8 cellular contexts compared by ENCODE assay signal in genomic region chr6:108561742-108562502, GRCh38. TPM values are rescaled to one million over a fixed set of nuclear protein-coding genes. Genes with fewer than 3 reads are reported as not detected.
A peak's percentile ranks its signal among the peaks of the same experiment; 100 is the strongest.
DNase-seq lines count a peak whose midpoint lies in the region; ATAC-seq and TF ChIP-seq lines count a peak whose summit lies in the region.

No MANE protein-coding gene starts in this region.

- H3K4me3 ChIP-seq in AG10803 (ENCODE audit: low read length) (peak overlapping the region; percentile 89), iPS-18c (ENCODE audit: insufficient read depth, low read depth, low read length) (peak overlapping the region; percentile 89), smooth muscle cell (peak overlapping the region; percentile 100)

- no peaks in the 10 kb centered on the region for H3K36me3 ChIP-seq in smooth muscle cell (ENCODE audit: low read depth)

- peaks cover 55% of the 10 kb centered on the region for H4K20me1 ChIP-seq in smooth muscle cell (ENCODE audit: low read depth)

- H2AFZ ChIP-seq in smooth muscle cell (ENCODE audit: low read depth), result no peak overlapping the region

- H3K27ac ChIP-seq in angular gyrus (ENCODE audit: low read depth, low read length) (peak overlapping the region; percentile 62), smooth muscle cell (ENCODE audit: low read depth) (peak overlapping the region; percentile 85)

- no peaks in the 10 kb centered on the region for H3K27me3 ChIP-seq in smooth muscle cell (ENCODE audit: low read depth)

- H3K79me2 ChIP-seq in smooth muscle cell (ENCODE audit: low read depth), result peaks cover 54% of the 10 kb centered on the region

- TF ChIP-seq CTCF in AG10803 (conservative IDR thresholded peaks at IDR 0.05; ENCODE audit: low read length), result no peak
- no peak for TF ChIP-seq CTCF in smooth muscle cell (IDR thresholded peaks at IDR 0.05; ENCODE audit: borderline replicate concordance, insufficient read depth, poor library complexity, severe bottlenecking)

- peaks cover 32% of the 10 kb centered on the region for H3K4me1 ChIP-seq in smooth muscle cell (ENCODE audit: low read depth)

- ATAC-seq in HG03457 (IDR thresholded peaks at IDR 0.05; ENCODE audit: unreplicated experiment) (no peak), GM19395 (IDR thresholded peaks at IDR 0.05; ENCODE audit: unreplicated experiment) (no peak)

- peak overlapping the region; percentile 98 for H3K4me2 ChIP-seq in smooth muscle cell

- 2% methylated on average over 46 of the region's 46 CpGs for WGBS in smooth muscle cell (ENCODE audit: low lambda C conversion rate)

- H3K9me3 ChIP-seq in iPS-18c (ENCODE audit: control insufficient read depth, insufficient read depth, low read length), result no peaks in the 10 kb centered on the region
- H3K9me3 ChIP-seq in smooth muscle cell (replicated peaks; ENCODE audit: low read depth), result no peaks in the 10 kb centered on the region

- DNase-seq in AG10803 (ENCODE audit: low read depth) (no peak), HT-29 (ENCODE audit: low spot score) (peak; percentile 77), smooth muscle cell (lab: John Stamatoyannopoulos, UW; ENCODE audit: unreplicated experiment) (no peak)
- DNase-seq in stimulated activated naive CD4-positive, alpha-beta T cell (lab: John Stamatoyannopoulos, UW), result no peak

- H3K9ac ChIP-seq in smooth muscle cell (ENCODE audit: low read depth), result peak overlapping the region; percentile 99

- peaks cover 6% of the 10 kb centered on the region for H3F3A ChIP-seq in smooth muscle cell (ENCODE audit: low read depth)

RNA-seq across cellular contexts. Expression of gene FOXO3, which starts 1.2 kb away (rescaled TPM):
- total RNA-seq in HT-29 (2014; rRNA removed; shearing (Covaris generic)), result 22.1 and 22.3 TPM in 2 replicates
- total RNA-seq in smooth muscle cell, result 36.2 and 40.3 TPM in 2 replicates
- polyA plus RNA-seq in smooth muscle cell, result 34.7 and 35.9 TPM in 2 replicates
